8 cellular contexts compared by ENCODE assay signal in the genomic region with DNA sequence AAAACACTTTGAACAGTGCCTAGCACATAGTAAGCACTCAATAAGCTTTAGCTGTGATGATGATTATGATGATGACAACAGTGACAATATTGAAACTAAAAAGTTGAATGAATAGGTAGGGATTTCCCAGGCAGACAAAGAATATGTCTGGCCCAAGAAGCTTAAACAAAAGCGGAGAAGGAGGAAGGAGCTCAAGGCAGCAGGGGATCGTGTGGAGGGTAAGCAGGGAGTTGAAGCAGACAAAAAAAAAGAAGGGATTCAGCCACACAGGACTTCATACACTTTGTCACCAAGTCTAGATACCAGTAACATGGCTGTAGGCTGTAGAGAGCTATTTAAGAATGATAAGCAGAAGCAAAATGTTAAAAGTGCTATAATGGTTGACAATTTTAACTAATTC.
"Had no signal": no experiment of that assay in that cellular context is flagged by ENCODE, and none has a peak within 500 bp of the region (broad histone marks: within the 10 kb centered on the region; RNA-seq: fewer than 3 reads in every experiment).

No MANE protein-coding gene starts in this region.

- H3K4me3 Mint-ChIP-seq: H9 had no signal

- H3K4me2 ChIP-seq: KMS-11 had no signal

- H3K4me1 Mint-ChIP-seq: IgD-negative memory B cell had no signal

- H3K27ac Mint-ChIP-seq: IgD-negative memory B cell had no signal

- ATAC-seq: HepG2 had no signal

- H2AFZ ChIP-seq: GM23248 had no signal

- H3K27ac ChIP-seq: GM23248, HL-60, KMS-11 had no signal

- H3K4me3 ChIP-seq: GM23248 had no signal

- FAIRE-seq: HepG2 had no signal

- DNase-seq: GM23248, H9, HCEC 1CT, KBM-7 had no signal

- H3K9ac ChIP-seq: GM23248, KMS-11 had no signal

- H3K27me3 Mint-ChIP-seq: IgD-negative memory B cell had no signal
